In the genomic region with DNA sequence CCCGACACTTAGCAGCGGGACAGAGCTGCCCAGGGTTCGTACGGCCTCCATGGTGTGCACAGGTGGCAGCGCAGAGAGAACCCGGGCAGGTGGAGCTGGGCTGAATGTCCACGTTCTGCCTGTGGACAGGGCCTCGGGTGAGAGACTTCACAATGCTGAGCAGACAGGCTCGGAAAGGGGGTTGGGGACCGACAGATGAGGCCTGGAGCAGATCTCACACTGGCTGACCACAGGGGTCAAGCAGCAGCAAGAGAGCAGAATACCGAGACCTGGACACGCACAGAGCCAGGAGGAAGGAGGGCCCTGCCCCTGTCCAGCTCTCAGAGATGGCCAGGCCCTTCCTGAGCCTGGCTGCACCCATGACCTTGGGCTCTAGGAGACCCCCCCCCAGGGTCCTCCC, we compare ENCODE assay signal across 12 cellular contexts.
DNase-seq lines count a peak whose midpoint lies in the region; ATAC-seq and TF ChIP-seq lines count a peak whose summit lies in the region.
"Had no signal": no experiment of that assay in that cellular context is flagged by ENCODE, and none has a peak within 500 bp of the region (broad histone marks: within the 10 kb centered on the region; RNA-seq: fewer than 3 reads in every experiment).

No MANE protein-coding gene starts in this region.

- H3K9me3 ChIP-seq in RWPE2 (ENCODE audit: severe bottlenecking), result no peaks in the 10 kb centered on the region
- no peaks in the 10 kb centered on the region for H3K9me3 ChIP-seq in mesodermal cell (ENCODE audit: control insufficient read depth, low read length)

- peaks cover 18% of the 10 kb centered on the region for H3K4me1 ChIP-seq in RWPE2 (ENCODE audit: insufficient read depth, poor library complexity, severe bottlenecking)
- peaks cover 37% of the 10 kb centered on the region for H3K4me1 ChIP-seq in mesodermal cell (ENCODE audit: control insufficient read depth, insufficient read depth, low read length, poor library complexity, severe bottlenecking)

- no peaks in the 10 kb centered on the region for H3K27me3 ChIP-seq in RWPE2 (ENCODE audit: insufficient read depth, poor library complexity, severe bottlenecking)

- no peak for ATAC-seq in RWPE2 (ENCODE audit: low read depth)
- ATAC-seq: stimulated activated naive CD8-positive, alpha-beta T cell treated with anti-CD3 and anti-CD28 coated beads, Interleukin-15, amount 100 ng/mL, for 72 hours had no signal

- H3K36me3 ChIP-seq in RWPE2 (ENCODE audit: low read depth) (peaks cover 31% of the 10 kb centered on the region), mesodermal cell (ENCODE audit: control insufficient read depth, insufficient read depth, low read length) (peaks cover 95% of the 10 kb centered on the region)

- H3K27ac ChIP-seq in RWPE2 (ENCODE audit: poor library complexity, severe bottlenecking), result peak overlapping the region; percentile 51
- peak overlapping the region; percentile 41 for H3K27ac ChIP-seq in mesodermal cell (ENCODE audit: low read depth, low read length, severe bottlenecking)
- peak overlapping the region; percentile 66 for H3K27ac ChIP-seq in substantia nigra (ENCODE audit: low read depth, low read length, poor library complexity, severe bottlenecking)

- H3K4me3 ChIP-seq in RWPE2 (ENCODE audit: severe bottlenecking) (no peak overlapping the region), mesodermal cell (ENCODE audit: extremely low read depth, insufficient read depth, low read length, poor library complexity, severe bottlenecking) (no peak overlapping the region)

- TF ChIP-seq CTCF in RWPE2 (IDR thresholded peaks at IDR 0.05; ENCODE audit: poor library complexity, severe bottlenecking) (no peak), chondrocyte (IDR thresholded peaks at IDR 0.05) (no peak)

- DNase-seq in RWPE2 (ENCODE audit: low spot score) (no peak), chondrocyte (ENCODE audit: low spot score) (peak; percentile 77), substantia nigra (lab: John Stamatoyannopoulos, UW) (no peak), NCI-H128 (lab: John Stamatoyannopoulos, UW; ENCODE audit: unreplicated experiment) (no peak), NCI-H2029 (lab: John Stamatoyannopoulos, UW) (no peak)
- DNase-seq in activated CD4-positive, CD25-positive, alpha-beta regulatory T cell treated with anti-CD3 and anti-CD28 coated beads, Interleukin-2, amount 50 U/mL, for 72 hours, result no peak
- DNase-seq: GOT3; NCI-H510A treated with DMSO at 0.1 percent for 48 hours; occipital lobe; stimulated activated CD4-positive, alpha-beta T cell treated with anti-CD3 and anti-CD28 coated beads, Interleukin-2, amount 100 ng/mL, for 48 hours; stimulated activated naive CD8-positive, alpha-beta T cell treated with anti-CD3 and anti-CD28 coated beads, Interleukin-15, amount 100 ng/mL, for 72 hours had no signal

- H3K27ac Mint-ChIP-seq in chondrocyte (ENCODE audit: unreplicated experiment), result peak overlapping the region; percentile 90

- 91 to 93% methylated on average over 12 of the region's 12 CpGs for WGBS in mesodermal cell (ENCODE audit: insufficient coverage in 2 of 2), 2 experiments

- H3K4me3 Mint-ChIP-seq in chondrocyte (ENCODE audit: unreplicated experiment), result no peak overlapping the region
- H3K4me3 Mint-ChIP-seq: stimulated activated naive CD8-positive, alpha-beta T cell treated with anti-CD3 and anti-CD28 coated beads, Interleukin-15, amount 100 ng/mL, for 72 hours had no signal

- peaks cover 81% of the 10 kb centered on the region for H3K4me1 Mint-ChIP-seq in chondrocyte (ENCODE audit: low read depth)

- no peaks in the 10 kb centered on the region for H3K27me3 Mint-ChIP-seq in chondrocyte (ENCODE audit: low read depth)
- H3K27me3 Mint-ChIP-seq: stimulated activated naive CD8-positive, alpha-beta T cell treated with anti-CD3 and anti-CD28 coated beads, Interleukin-15, amount 100 ng/mL, for 72 hours had no signal

- H3K9me3 Mint-ChIP-seq in chondrocyte (ENCODE audit: low read depth), result no peaks in the 10 kb centered on the region
- H3K9me3 Mint-ChIP-seq: stimulated activated naive CD8-positive, alpha-beta T cell treated with anti-CD3 and anti-CD28 coated beads, Interleukin-15, amount 100 ng/mL, for 72 hours had no signal

- peaks cover 35% of the 10 kb centered on the region for H3K36me3 Mint-ChIP-seq in chondrocyte (ENCODE audit: low read depth)
